Comparison of ENCODE assay signal across 9 cellular contexts in the genomic region with DNA sequence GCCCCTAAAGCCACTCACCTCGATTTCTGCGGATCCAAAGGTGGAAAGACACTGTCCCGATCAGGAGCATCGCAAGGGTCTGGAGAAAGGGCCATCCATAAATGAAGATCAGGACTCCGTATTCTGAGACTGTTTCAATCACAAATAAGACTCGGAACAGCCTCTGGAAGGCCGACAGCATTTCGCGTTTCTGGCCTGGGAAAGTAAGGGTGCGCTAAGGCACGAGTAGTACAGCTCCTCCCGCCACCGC. TPM values are rescaled to one million over a fixed set of nuclear protein-coding genes. Genes with fewer than 3 reads are reported as not detected.
DNase-seq lines count a peak whose midpoint lies in the region; ATAC-seq and TF ChIP-seq lines count a peak whose summit lies in the region.
"Had no signal": no experiment of that assay in that cellular context is flagged by ENCODE, and none has a peak within 500 bp of the region (broad histone marks: within the 10 kb centered on the region; RNA-seq: fewer than 3 reads in every experiment).

No MANE protein-coding gene starts in this region.

- CTCF ChIA-PET in activated CD8-positive, alpha-beta T cell treated with anti-CD3 and anti-CD28 coated beads, Interleukin-2, amount 10 ng/mL, durations not matched to agents 7 days and 5 days (lab: Charles Lee): interaction anchor here (0.9 to 1.7 kb wide), 6 partner anchors 10 to 693 kb away, joined by 3 to 5 read pairs (median 4); no protein-coding TSS in a partner anchor

- H3K27me3 ChIP-seq in H7 (ENCODE audit: control insufficient read depth, insufficient read depth, low read length): no peaks in the 10 kb centered on the region
- peaks cover 18% of the 10 kb centered on the region for H3K27me3 ChIP-seq in suprapubic skin

- H3K27me3 Mint-ChIP-seq in activated CD8-positive, alpha-beta T cell treated with anti-CD3 and anti-CD28 coated beads, Interleukin-2, amount 10 ng/mL, durations not matched to agents 7 days and 5 days (ENCODE audit: low read depth): peaks cover 29% of the 10 kb centered on the region

- H3K9me3 ChIP-seq in iPS-18c (ENCODE audit: control insufficient read depth, insufficient read depth, low read length): no peaks in the 10 kb centered on the region
- H3K9me3 ChIP-seq in suprapubic skin: no peaks in the 10 kb centered on the region

- WGBS in suprapubic skin: 15% methylated on average over 6 of the region's 13 CpGs

- peak overlapping the region; percentile 94 for H3K4me3 Mint-ChIP-seq in activated CD8-positive, alpha-beta T cell treated with anti-CD3 and anti-CD28 coated beads, Interleukin-2, amount 10 ng/mL, durations not matched to agents 7 days and 5 days

- no peak for TF ChIP-seq POLR2A in suprapubic skin (IDR thresholded peaks at IDR 0.05)

- H3K4me3 ChIP-seq in AG09309 (ENCODE audit: control insufficient read depth, low read depth, low read length) (peak overlapping the region; percentile 67), H7 (ENCODE audit: insufficient read depth, low read depth, low read length) (peak overlapping the region; percentile 49), iPS-18c (ENCODE audit: insufficient read depth, low read depth, low read length) (peak overlapping the region; percentile 74), suprapubic skin (peak overlapping the region; percentile 55)

- no peak for ATAC-seq in activated CD8-positive, alpha-beta T cell treated with anti-CD3 and anti-CD28 coated beads, Interleukin-2, amount 10 ng/mL, durations not matched to agents 7 days and 5 days
- no peak for ATAC-seq in GM21825 (IDR thresholded peaks at IDR 0.05; ENCODE audit: unreplicated experiment)
- ATAC-seq in GM18907 (IDR thresholded peaks at IDR 0.05; ENCODE audit: unreplicated experiment): no peak

- H3K4me1 Mint-ChIP-seq in activated CD8-positive, alpha-beta T cell treated with anti-CD3 and anti-CD28 coated beads, Interleukin-2, amount 10 ng/mL, durations not matched to agents 7 days and 5 days (ENCODE audit: low read depth): peaks cover 40% of the 10 kb centered on the region

- POLR2A ChIA-PET in activated CD8-positive, alpha-beta T cell treated with anti-CD3 and anti-CD28 coated beads, Interleukin-2, amount 10 ng/mL, durations not matched to agents 7 days and 5 days (lab: Charles Lee): no interaction called here

- H3K36me3 ChIP-seq in H7 (replicated peaks; ENCODE audit: control insufficient read depth, insufficient read depth, low read length): no peaks in the 10 kb centered on the region
- no peaks in the 10 kb centered on the region for H3K36me3 ChIP-seq in suprapubic skin

- H3K27ac Mint-ChIP-seq in activated CD8-positive, alpha-beta T cell treated with anti-CD3 and anti-CD28 coated beads, Interleukin-2, amount 10 ng/mL, durations not matched to agents 7 days and 5 days: peak overlapping the region; percentile 87

- H3K9me3 Mint-ChIP-seq in activated CD8-positive, alpha-beta T cell treated with anti-CD3 and anti-CD28 coated beads, Interleukin-2, amount 10 ng/mL, durations not matched to agents 7 days and 5 days (ENCODE audit: insufficient read depth): no peaks in the 10 kb centered on the region

- TF ChIP-seq CTCF in AG09309 (IDR thresholded peaks at IDR 0.05; ENCODE audit: control insufficient read depth, insufficient read depth, low read depth, low read length, missing control alignments): no peak
- no peak for TF ChIP-seq CTCF in suprapubic skin (IDR thresholded peaks at IDR 0.05)

- no peak overlapping the region for H3K27ac ChIP-seq in suprapubic skin

- peaks cover 16% of the 10 kb centered on the region for H3K36me3 Mint-ChIP-seq in activated CD8-positive, alpha-beta T cell treated with anti-CD3 and anti-CD28 coated beads, Interleukin-2, amount 10 ng/mL, durations not matched to agents 7 days and 5 days (ENCODE audit: low read depth)

- no peak for TF ChIP-seq EP300 in suprapubic skin (IDR thresholded peaks at IDR 0.05)

- DNase-seq in AG09309 (ENCODE audit: low read depth): no peak
- DNase-seq in H7: no peak
- DNase-seq in activated CD8-positive, alpha-beta T cell treated with anti-CD3 and anti-CD28 coated beads, Interleukin-2, amount 10 ng/mL, durations not matched to agents 7 days and 5 days: no peak
- no peak for DNase-seq in suprapubic skin (ENCODE audit: low spot score in 2 of 2)
- no peak for DNase-seq in H4 (ENCODE audit: low spot score)

- peaks cover 17% of the 10 kb centered on the region for H3K4me1 ChIP-seq in suprapubic skin

RNA-seq across cellular contexts. Expression of gene DPPA5, which starts 44.6 kb away (rescaled TPM):
- total RNA-seq in H7 (2014; rRNA removed; shearing (Covaris generic)): 0.97 and 2.1 TPM in 2 replicates
- total RNA-seq in activated CD8-positive, alpha-beta T cell treated with anti-CD3 and anti-CD28 coated beads, Interleukin-2, amount 10 ng/mL, durations not matched to agents 7 days and 5 days: not detected
- not detected for total RNA-seq in suprapubic skin
- total RNA-seq in H4 (2014; rRNA removed; shearing (Covaris generic)): not detected in 2 replicates
- total RNA-seq: lung microvascular endothelial cell had no signal

RNA-seq across cellular contexts. Expression of gene KHDC1, which starts 46.5 kb away (rescaled TPM):
- total RNA-seq in H7 (2014; rRNA removed; shearing (Covaris generic)): 3.3 and 4.5 TPM in 2 replicates
- total RNA-seq in activated CD8-positive, alpha-beta T cell treated with anti-CD3 and anti-CD28 coated beads, Interleukin-2, amount 10 ng/mL, durations not matched to agents 7 days and 5 days: 1 to 10 TPM; 6.8 to 7.4 TPM
- not detected for total RNA-seq in suprapubic skin
- total RNA-seq in H4 (2014; rRNA removed; shearing (Covaris generic)): 5.2 and 5.5 TPM in 2 replicates
- total RNA-seq: lung microvascular endothelial cell had no signal

RNA-seq across cellular contexts. Expression of gene KHDC3L, which starts 53.0 kb away (rescaled TPM):
- total RNA-seq in H7 (2014; rRNA removed; shearing (Covaris generic)): 0.87 TPM in 1 of 2 replicates, not detected in the other
- total RNA-seq in activated CD8-positive, alpha-beta T cell treated with anti-CD3 and anti-CD28 coated beads, Interleukin-2, amount 10 ng/mL, durations not matched to agents 7 days and 5 days: not detected
- total RNA-seq in suprapubic skin: not detected
- total RNA-seq in H4 (2014; rRNA removed; shearing (Covaris generic)): not detected in 2 replicates
- total RNA-seq: lung microvascular endothelial cell had no signal
